ENCODE assay signal across 1 cellular context in genomic region chr7:32958046-32959025, GRCh38.
TF ChIP-seq lines count a peak whose summit lies in the region.

No MANE protein-coding gene starts in this region.

TF ChIP-seq in HepG2, 621 proteins besides CTCF, POLR2A, EP300 and RAD21 (continued from another document and continues in another):
- no peak for TF ChIP-seq ARID4A (CRISPR knock-in tag; IDR thresholded peaks at IDR 0.05; ENCODE audit: borderline replicate concordance)
- TF ChIP-seq ATF5 (CRISPR knock-in tag; IDR thresholded peaks at IDR 0.05; ENCODE audit: low read depth), result no peak
- no peak for TF ChIP-seq PRDM4 (CRISPR knock-in tag; IDR thresholded peaks at IDR 0.05; ENCODE audit: borderline replicate concordance)
- TF ChIP-seq TBX3 (IDR thresholded peaks at IDR 0.05; ENCODE audit: borderline replicate concordance), result no peak
- TF ChIP-seq MTERF4 (CRISPR knock-in tag; IDR thresholded peaks at IDR 0.05), result no peak
- TF ChIP-seq SMAD3 (CRISPR knock-in tag; IDR thresholded peaks at IDR 0.05), result no peak
- no peak for TF ChIP-seq CSRNP2 (CRISPR knock-in tag; conservative IDR thresholded peaks at IDR 0.05; ENCODE audit: low read depth)
- TF ChIP-seq ARNTL (CRISPR knock-in tag; IDR thresholded peaks at IDR 0.05), result 0 out of 2 replicates have a peak, but pooled peaks have one; percentile 10
- TF ChIP-seq ZSCAN22 (CRISPR knock-in tag; IDR thresholded peaks at IDR 0.05), result 0 out of 2 replicates have a peak, but pooled peaks have one; percentile 66
- no peak for TF ChIP-seq ZNF619 (CRISPR knock-in tag; IDR thresholded peaks at IDR 0.05)
- no peak for TF ChIP-seq ZNF546 (CRISPR knock-in tag; conservative IDR thresholded peaks at IDR 0.05)
- TF ChIP-seq ZSCAN31 (CRISPR knock-in tag; IDR thresholded peaks at IDR 0.05; ENCODE audit: low read depth), result 0 out of 2 replicates have a peak, but pooled peaks have one; percentile 15
- no peak for TF ChIP-seq TARDBP (CRISPR knock-in tag; IDR thresholded peaks at IDR 0.05)
- no peak for TF ChIP-seq ZBTB46 (CRISPR knock-in tag; IDR thresholded peaks at IDR 0.05; ENCODE audit: borderline replicate concordance)
- peak; percentile 60 for TF ChIP-seq CEBPB (IDR thresholded peaks at IDR 0.05; ENCODE audit: borderline replicate concordance, low read depth, low read length)
- TF ChIP-seq REXO4 (CRISPR knock-in tag; IDR thresholded peaks at IDR 0.05; ENCODE audit: borderline replicate concordance), result no peak
- no peak for TF ChIP-seq CBX5 (CRISPR knock-in tag; IDR thresholded peaks at IDR 0.05; ENCODE audit: borderline replicate concordance)
- no peak for TF ChIP-seq CENPT (CRISPR knock-in tag; IDR thresholded peaks at IDR 0.05; ENCODE audit: low read depth)
- 0 out of 2 replicates have a peak, but pooled peaks have one; percentile 71 for TF ChIP-seq DNMT3B (CRISPR knock-in tag; conservative IDR thresholded peaks at IDR 0.05)
- no peak for TF ChIP-seq ZNF800 (CRISPR knock-in tag; IDR thresholded peaks at IDR 0.05)
- peak; percentile 13 for TF ChIP-seq DBP (CRISPR knock-in tag; IDR thresholded peaks at IDR 0.05; ENCODE audit: not compliant biosample characterization)
- TF ChIP-seq ZNF572 (CRISPR knock-in tag; IDR thresholded peaks at IDR 0.05), result no peak
- TF ChIP-seq KLF6 (CRISPR knock-in tag; IDR thresholded peaks at IDR 0.05), result 0 out of 2 replicates have a peak, but pooled peaks have one; percentile 6
- no peak for TF ChIP-seq CAMTA2 (CRISPR knock-in tag; IDR thresholded peaks at IDR 0.05; ENCODE audit: borderline replicate concordance)
- no peak for TF ChIP-seq ZNF772 (CRISPR knock-in tag; IDR thresholded peaks at IDR 0.05)
- TF ChIP-seq FOXP4 (CRISPR knock-in tag; IDR thresholded peaks at IDR 0.05), result peak; percentile 0; the same call in 1 of the 2 replicates
- no peak for TF ChIP-seq ZBTB7A (CRISPR knock-in tag; IDR thresholded peaks at IDR 0.05)
- TF ChIP-seq AFF4 (CRISPR knock-in tag; IDR thresholded peaks at IDR 0.05), result no peak
- TF ChIP-seq POLR2AphosphoS2 (IDR thresholded peaks at IDR 0.05; ENCODE audit: low read depth, low read length), result no peak
- 0 out of 2 replicates have a peak, but pooled peaks have one; percentile 13 for TF ChIP-seq GFI1 (CRISPR knock-in tag; IDR thresholded peaks at IDR 0.05; ENCODE audit: borderline replicate concordance)
- no peak; the same call in 1 of the 2 replicates for TF ChIP-seq SMYD3 (CRISPR knock-in tag; IDR thresholded peaks at IDR 0.05)
- TF ChIP-seq ZBTB3 (CRISPR knock-in tag; IDR thresholded peaks at IDR 0.05; ENCODE audit: borderline replicate concordance, low read depth), result no peak
- no peak for TF ChIP-seq ZNF746 (CRISPR knock-in tag; IDR thresholded peaks at IDR 0.05)
